2 cellular contexts compared by ENCODE assay signal in genomic region chr18:27225947-27226481, GRCh38.
TF ChIP-seq lines count a peak whose summit lies in the region.

No MANE protein-coding gene starts in this region.

TF ChIP-seq in liver, 16 proteins besides CTCF, POLR2A, EP300 and RAD21 (continued from another document):
- TF ChIP-seq NR2F2 (IDR thresholded peaks at IDR 0.05) = no peak
- TF ChIP-seq, protein P1, sequence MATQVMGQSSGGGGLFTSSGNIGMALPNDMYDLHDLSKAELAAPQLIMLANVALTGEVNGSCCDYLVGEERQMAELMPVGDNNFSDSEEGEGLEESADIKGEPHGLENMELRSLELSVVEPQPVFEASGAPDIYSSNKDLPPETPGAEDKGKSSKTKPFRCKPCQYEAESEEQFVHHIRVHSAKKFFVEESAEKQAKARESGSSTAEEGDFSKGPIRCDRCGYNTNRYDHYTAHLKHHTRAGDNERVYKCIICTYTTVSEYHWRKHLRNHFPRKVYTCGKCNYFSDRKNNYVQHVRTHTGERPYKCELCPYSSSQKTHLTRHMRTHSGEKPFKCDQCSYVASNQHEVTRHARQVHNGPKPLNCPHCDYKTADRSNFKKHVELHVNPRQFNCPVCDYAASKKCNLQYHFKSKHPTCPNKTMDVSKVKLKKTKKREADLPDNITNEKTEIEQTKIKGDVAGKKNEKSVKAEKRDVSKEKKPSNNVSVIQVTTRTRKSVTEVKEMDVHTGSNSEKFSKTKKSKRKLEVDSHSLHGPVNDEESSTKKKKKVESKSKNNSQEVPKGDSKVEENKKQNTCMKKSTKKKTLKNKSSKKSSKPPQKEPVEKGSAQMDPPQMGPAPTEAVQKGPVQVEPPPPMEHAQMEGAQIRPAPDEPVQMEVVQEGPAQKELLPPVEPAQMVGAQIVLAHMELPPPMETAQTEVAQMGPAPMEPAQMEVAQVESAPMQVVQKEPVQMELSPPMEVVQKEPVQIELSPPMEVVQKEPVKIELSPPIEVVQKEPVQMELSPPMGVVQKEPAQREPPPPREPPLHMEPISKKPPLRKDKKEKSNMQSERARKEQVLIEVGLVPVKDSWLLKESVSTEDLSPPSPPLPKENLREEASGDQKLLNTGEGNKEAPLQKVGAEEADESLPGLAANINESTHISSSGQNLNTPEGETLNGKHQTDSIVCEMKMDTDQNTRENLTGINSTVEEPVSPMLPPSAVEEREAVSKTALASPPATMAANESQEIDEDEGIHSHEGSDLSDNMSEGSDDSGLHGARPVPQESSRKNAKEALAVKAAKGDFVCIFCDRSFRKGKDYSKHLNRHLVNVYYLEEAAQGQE (IDR thresholded peaks at IDR 0.05) = no peak
- TF ChIP-seq HNF4G (IDR thresholded peaks at IDR 0.05) = no peak
- TF ChIP-seq GABPA (IDR thresholded peaks at IDR 0.05 in 1 of 2, conservative IDR thresholded peaks at IDR 0.05 in 1 of 2) = no peak
- no peak for TF ChIP-seq TAF1 (conservative IDR thresholded peaks at IDR 0.05)
- TF ChIP-seq FOXA2 (IDR thresholded peaks at IDR 0.05) = no peak
- TF ChIP-seq ATF3 (IDR thresholded peaks at IDR 0.05) = no peak
- TF ChIP-seq HNF4A (conservative IDR thresholded peaks at IDR 0.05) = peak in 1 of 2 donors; percentile 55
- no peak for TF ChIP-seq FOXA1 (IDR thresholded peaks at IDR 0.05)
- TF ChIP-seq, protein P2, sequence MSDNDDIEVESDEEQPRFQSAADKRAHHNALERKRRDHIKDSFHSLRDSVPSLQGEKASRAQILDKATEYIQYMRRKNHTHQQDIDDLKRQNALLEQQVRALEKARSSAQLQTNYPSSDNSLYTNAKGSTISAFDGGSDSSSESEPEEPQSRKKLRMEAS (IDR thresholded peaks at IDR 0.05) = no peak
- no peak for TF ChIP-seq ZBTB33 (IDR thresholded peaks at IDR 0.05)
- TF ChIP-seq YY1 (IDR thresholded peaks at IDR 0.05) = peak; percentile 10
- no peak for TF ChIP-seq SP1 (IDR thresholded peaks at IDR 0.05)

TF ChIP-seq in HepG2, 621 proteins besides CTCF, POLR2A, EP300 and RAD21:
- no peak for TF ChIP-seq ZBTB33 (CRISPR knock-in tag; IDR thresholded peaks at IDR 0.05)
- no peak for TF ChIP-seq KAT7 (CRISPR knock-in tag; IDR thresholded peaks at IDR 0.05; ENCODE audit: borderline replicate concordance)
- TF ChIP-seq, protein P3, sequence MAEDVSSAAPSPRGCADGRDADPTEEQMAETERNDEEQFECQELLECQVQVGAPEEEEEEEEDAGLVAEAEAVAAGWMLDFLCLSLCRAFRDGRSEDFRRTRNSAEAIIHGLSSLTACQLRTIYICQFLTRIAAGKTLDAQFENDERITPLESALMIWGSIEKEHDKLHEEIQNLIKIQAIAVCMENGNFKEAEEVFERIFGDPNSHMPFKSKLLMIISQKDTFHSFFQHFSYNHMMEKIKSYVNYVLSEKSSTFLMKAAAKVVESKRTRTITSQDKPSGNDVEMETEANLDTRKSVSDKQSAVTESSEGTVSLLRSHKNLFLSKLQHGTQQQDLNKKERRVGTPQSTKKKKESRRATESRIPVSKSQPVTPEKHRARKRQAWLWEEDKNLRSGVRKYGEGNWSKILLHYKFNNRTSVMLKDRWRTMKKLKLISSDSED (CRISPR knock-in tag; IDR thresholded peaks at IDR 0.05) = no peak
- TF ChIP-seq CBFB (CRISPR knock-in tag; IDR thresholded peaks at IDR 0.05) = no peak
- no peak for TF ChIP-seq THAP11 (CRISPR knock-in tag; IDR thresholded peaks at IDR 0.05)
- TF ChIP-seq DR1 (CRISPR knock-in tag; IDR thresholded peaks at IDR 0.05) = no peak
- TF ChIP-seq ZNF557 (CRISPR knock-in tag; IDR thresholded peaks at IDR 0.05) = no peak
- TF ChIP-seq ZHX1 (CRISPR knock-in tag; IDR thresholded peaks at IDR 0.05; ENCODE audit: low read depth) = no peak
- no peak for TF ChIP-seq CCAR2 (optimal IDR thresholded peaks at IDR 0.05; ENCODE audit: low read depth, low read length)
- no peak for TF ChIP-seq ZFX (CRISPR knock-in tag; IDR thresholded peaks at IDR 0.05; ENCODE audit: low read depth)
- TF ChIP-seq, protein P4, sequence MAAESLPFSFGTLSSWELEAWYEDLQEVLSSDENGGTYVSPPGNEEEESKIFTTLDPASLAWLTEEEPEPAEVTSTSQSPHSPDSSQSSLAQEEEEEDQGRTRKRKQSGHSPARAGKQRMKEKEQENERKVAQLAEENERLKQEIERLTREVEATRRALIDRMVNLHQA (CRISPR knock-in tag; IDR thresholded peaks at IDR 0.05) = no peak
- no peak for TF ChIP-seq ZNF326 (CRISPR knock-in tag; IDR thresholded peaks at IDR 0.05; ENCODE audit: borderline replicate concordance)
- TF ChIP-seq ZNF275 (CRISPR knock-in tag; IDR thresholded peaks at IDR 0.05; ENCODE audit: borderline replicate concordance) = no peak
